17 cellular contexts compared by ENCODE assay signal in the genomic region with DNA sequence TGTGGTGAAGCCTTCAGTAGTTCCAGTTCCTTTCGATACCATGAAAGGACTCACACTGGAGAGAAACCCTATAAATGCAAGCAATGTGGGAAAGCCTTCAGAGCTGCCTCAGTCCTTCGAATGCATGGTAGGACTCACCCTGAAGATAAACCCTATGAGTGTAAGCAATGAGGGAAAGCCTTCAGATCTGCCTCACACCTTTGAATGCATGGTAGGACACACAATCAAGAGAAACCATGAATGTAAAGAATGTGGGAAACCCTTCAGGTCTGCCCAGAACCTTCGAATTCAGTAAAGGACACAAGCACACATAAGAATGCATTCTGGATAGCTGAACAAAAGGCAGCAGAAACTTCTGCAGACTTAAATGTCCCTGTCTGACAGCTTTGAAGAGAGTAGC.
"Had no signal": no experiment of that assay in that cellular context is flagged by ENCODE, and none has a peak within 500 bp of the region (broad histone marks: within the 10 kb centered on the region; RNA-seq: fewer than 3 reads in every experiment).

No MANE protein-coding gene starts in this region.

- H3K4me2 ChIP-seq: SK-N-SH had no signal

- H3K27me3 Mint-ChIP-seq: activated CD4-positive, alpha-beta memory T cell treated with anti-CD3 and anti-CD28 coated beads, Interleukin-2, amount 10 ng/mL, durations not matched to agents 7 days and 5 days; activated CD4-positive, alpha-beta T cell treated with anti-CD3 and anti-CD28 coated beads for 36 hours had no signal

- DNase-seq: activated CD4-positive, alpha-beta memory T cell treated with anti-CD3 and anti-CD28 coated beads, Interleukin-2, amount 10 ng/mL, durations not matched to agents 7 days and 5 days; activated CD4-positive, alpha-beta T cell treated with anti-CD3 and anti-CD28 coated beads for 36 hours; activated effector memory CD4-positive, alpha-beta T cell treated with anti-CD3 and anti-CD28 coated beads, Interleukin-2, amount 50 U/mL, for 16 hours; activated T-cell treated with anti-CD3 and anti-CD28 coated beads, Interleukin-2, amount 50 U/mL, for 4 hours; amniotic stem cell; ovary; retina; SK-N-SH; stimulated activated CD4-positive, alpha-beta T cell treated with anti-CD3 and anti-CD28 coated beads, Interleukin-15, amount 100 ng/mL, for 24 hours; stimulated activated CD4-positive, alpha-beta T cell treated with anti-CD3 and anti-CD28 coated beads, Interleukin-4, amount 100 ng/mL, for 24 hours; stimulated activated CD8-positive, alpha-beta memory T cell treated with anti-CD3 and anti-CD28 coated beads, Interleukin-4, amount 100 ng/mL, for 48 hours; stimulated activated naive CD8-positive, alpha-beta T cell treated with anti-CD3 and anti-CD28 coated beads, Interleukin-15, Interleukin-2, amounts not matched to agents 100 U/mL and 50 U/mL, for 24 hours; upper lobe of right lung had no signal

- H3K27ac Mint-ChIP-seq: activated CD4-positive, alpha-beta memory T cell treated with anti-CD3 and anti-CD28 coated beads, Interleukin-2, amount 10 ng/mL, durations not matched to agents 7 days and 5 days; activated CD4-positive, alpha-beta T cell treated with anti-CD3 and anti-CD28 coated beads for 36 hours; activated naive CD4-positive, alpha-beta T cell treated with anti-CD3 and anti-CD28 coated beads, Interleukin-2, amount 50 U/mL, for 72 hours had no signal

- H3K9ac ChIP-seq: SK-N-SH had no signal

- H3K27ac ChIP-seq: ovary, suprapubic skin, upper lobe of right lung, VCaP had no signal

- H3K4me1 Mint-ChIP-seq: activated CD4-positive, alpha-beta memory T cell treated with anti-CD3 and anti-CD28 coated beads, Interleukin-2, amount 10 ng/mL, durations not matched to agents 7 days and 5 days; activated CD4-positive, alpha-beta T cell treated with anti-CD3 and anti-CD28 coated beads for 36 hours had no signal

- ATAC-seq: activated CD4-positive, alpha-beta T cell treated with anti-CD3 and anti-CD28 coated beads for 36 hours; activated naive CD4-positive, alpha-beta T cell treated with anti-CD3 and anti-CD28 coated beads, Interleukin-2, amount 50 U/mL, for 72 hours; activated T-cell treated with anti-CD3 and anti-CD28 coated beads, Interleukin-2, amount 50 U/mL, for 4 hours; esophagus mucosa; stimulated activated naive CD8-positive, alpha-beta T cell treated with anti-CD3 and anti-CD28 coated beads, Interleukin-15, Interleukin-2, amounts not matched to agents 100 U/mL and 50 U/mL, for 24 hours; upper lobe of right lung had no signal

- H3K4me3 ChIP-seq: ovary, suprapubic skin, upper lobe of right lung had no signal

- H3K27me3 ChIP-seq: ovary, suprapubic skin, upper lobe of right lung had no signal

- H3K4me3 Mint-ChIP-seq: activated CD4-positive, alpha-beta memory T cell treated with anti-CD3 and anti-CD28 coated beads, Interleukin-2, amount 10 ng/mL, durations not matched to agents 7 days and 5 days; activated CD4-positive, alpha-beta T cell treated with anti-CD3 and anti-CD28 coated beads for 36 hours; activated T-cell treated with anti-CD3 and anti-CD28 coated beads, Interleukin-2, amount 50 U/mL, for 4 hours had no signal

- H3K4me1 ChIP-seq: suprapubic skin, upper lobe of right lung had no signal
